8 cellular contexts compared by ENCODE assay signal in genomic region chr16:67017810-67018488, GRCh38. TPM values are rescaled to one million over a fixed set of nuclear protein-coding genes. Genes with fewer than 3 reads are reported as not detected.
DNase-seq lines count a peak whose midpoint lies in the region; ATAC-seq and TF ChIP-seq lines count a peak whose summit lies in the region.

No MANE protein-coding gene starts in this region.

- H3K27ac ChIP-seq in CD8-positive, alpha-beta T cell (ENCODE audit: low read depth, low read length), result no peak overlapping the region

- H3K9me3 ChIP-seq in CD8-positive, alpha-beta T cell (ENCODE audit: low read length), result no peaks in the 10 kb centered on the region

- no peak overlapping the region for H3K27ac Mint-ChIP-seq in CD8-positive, alpha-beta T cell
- no peak overlapping the region for H3K27ac Mint-ChIP-seq in activated CD4-positive, alpha-beta T cell treated with anti-CD3 and anti-CD28 coated beads for 36 hours
- H3K27ac Mint-ChIP-seq in memory B cell, result no peak overlapping the region

- H3K4me1 Mint-ChIP-seq in CD8-positive, alpha-beta T cell (ENCODE audit: low read depth), result no peaks in the 10 kb centered on the region
- H3K4me1 Mint-ChIP-seq in activated CD4-positive, alpha-beta T cell treated with anti-CD3 and anti-CD28 coated beads for 36 hours, result peaks cover 17% of the 10 kb centered on the region
- peaks cover 4% of the 10 kb centered on the region for H3K4me1 Mint-ChIP-seq in memory B cell

- no peaks in the 10 kb centered on the region for H3K27me3 ChIP-seq in CD8-positive, alpha-beta T cell (ENCODE audit: insufficient read depth, low read length)

- no peaks in the 10 kb centered on the region for H3K27me3 Mint-ChIP-seq in CD8-positive, alpha-beta T cell (ENCODE audit: low read depth)
- H3K27me3 Mint-ChIP-seq in activated CD4-positive, alpha-beta T cell treated with anti-CD3 and anti-CD28 coated beads for 36 hours, result peaks cover 2% of the 10 kb centered on the region
- peaks cover 3% of the 10 kb centered on the region for H3K27me3 Mint-ChIP-seq in memory B cell

- H3K36me3 Mint-ChIP-seq in CD8-positive, alpha-beta T cell, result no peaks in the 10 kb centered on the region
- no peaks in the 10 kb centered on the region for H3K36me3 Mint-ChIP-seq in activated CD4-positive, alpha-beta T cell treated with anti-CD3 and anti-CD28 coated beads for 36 hours (ENCODE audit: low read depth)
- no peaks in the 10 kb centered on the region for H3K36me3 Mint-ChIP-seq in memory B cell

- peak; percentile 67 to 85 (median 82) for DNase-seq in CD8-positive, alpha-beta T cell
- peak; percentile 96 to 98 for DNase-seq in NCI-H524 (lab: John Stamatoyannopoulos, UW)
- DNase-seq in activated CD4-positive, alpha-beta T cell treated with anti-CD3 and anti-CD28 coated beads for 36 hours, result peak; percentile 95
- peak; percentile 94 for DNase-seq in dermis blood vessel endothelial cell
- DNase-seq in memory B cell (ENCODE audit: low spot score in 2 of 2), result peak; percentile 59 to 68
- peak; percentile 53 to 66 for DNase-seq in stimulated activated CD8-positive, alpha-beta memory T cell treated with anti-CD3 and anti-CD28 coated beads, Interleukin-4, amount 100 ng/mL, for 1 hour (ENCODE audit: low read depth in 2 of 2, low spot score in 1 of 2)

- H3K4me3 ChIP-seq in CD8-positive, alpha-beta T cell (ENCODE audit: low read depth, low read length), result no peak overlapping the region

- peak; percentile 89 for ATAC-seq in CD8-positive, alpha-beta T cell
- ATAC-seq in GM19372 (IDR thresholded peaks at IDR 0.05; ENCODE audit: low read depth, unreplicated experiment) (peak; percentile 86), HG03460 (IDR thresholded peaks at IDR 0.05; ENCODE audit: unreplicated experiment) (peak; percentile 79), memory B cell (ENCODE audit: low read depth) (peak; percentile 86)
- ATAC-seq in activated CD4-positive, alpha-beta T cell treated with anti-CD3 and anti-CD28 coated beads for 36 hours, result peak; percentile 97

- no peak overlapping the region for H3K4me3 Mint-ChIP-seq in CD8-positive, alpha-beta T cell
- H3K4me3 Mint-ChIP-seq in activated CD4-positive, alpha-beta T cell treated with anti-CD3 and anti-CD28 coated beads for 36 hours, result no peak overlapping the region
- H3K4me3 Mint-ChIP-seq in memory B cell, result no peak overlapping the region

- H3K9me3 Mint-ChIP-seq in CD8-positive, alpha-beta T cell, result no peaks in the 10 kb centered on the region
- no peaks in the 10 kb centered on the region for H3K9me3 Mint-ChIP-seq in activated CD4-positive, alpha-beta T cell treated with anti-CD3 and anti-CD28 coated beads for 36 hours (ENCODE audit: low read depth)
- no peaks in the 10 kb centered on the region for H3K9me3 Mint-ChIP-seq in memory B cell

- H3K36me3 ChIP-seq in CD8-positive, alpha-beta T cell (ENCODE audit: insufficient read depth, low read length), result no peaks in the 10 kb centered on the region

- peak; percentile 63 for TF ChIP-seq CTCF in CD8-positive, alpha-beta T cell (IDR thresholded peaks at IDR 0.05)

- CTCF ChIA-PET in CD8-positive, alpha-beta T cell (lab: Charles Lee), result interaction anchor here (0.5 to 4.9 kb wide), 26 partner anchors 9 to 175 kb away, joined by 3 to 78 read pairs (median 4); no protein-coding TSS in a partner anchor
- CTCF ChIA-PET in activated CD4-positive, alpha-beta T cell treated with anti-CD3 and anti-CD28 coated beads for 36 hours (lab: Charles Lee), result interaction anchor here (0.6 to 6.0 kb wide), 59 partner anchors 9 to 410 kb away, joined by 3 to 64 read pairs (median 5); partner anchors contain the start of genes B3GNT9, CBFB, CDH16 and FBXL8

- POLR2A ChIA-PET in CD8-positive, alpha-beta T cell (lab: Charles Lee), result interaction anchor here (0.6 to 2.6 kb wide), 6 partner anchors 11 to 167 kb away, joined by 3 to 16 read pairs (median 4); partner anchors contain the start of gene CBFB
- POLR2A ChIA-PET in activated CD4-positive, alpha-beta T cell treated with anti-CD3 and anti-CD28 coated beads for 36 hours (lab: Charles Lee), result interaction anchor here (0.6 to 1.9 kb wide), 11 partner anchors 11 to 205 kb away, joined by 3 to 8 read pairs (median 4); partner anchors contain the start of genes CBFB, FBXL8 and TRADD

- peaks cover 15% of the 10 kb centered on the region for H3K4me1 ChIP-seq in CD8-positive, alpha-beta T cell (ENCODE audit: insufficient read depth, low read length)

- intact Hi-C loops in CD8-positive, alpha-beta T cell (cut with DNase I, micrococcal nuclease), result loop anchor here (1.0 to 5.0 kb wide), 4 partner anchors 39 to 167 kb away; no protein-coding TSS in a partner anchor
- intact Hi-C loops in activated CD4-positive, alpha-beta T cell treated with anti-CD3 and anti-CD28 coated beads for 36 hours (cut with DNase I, micrococcal nuclease), result loop anchor here (1.0 to 2.0 kb wide), 6 partner anchors 83 to 167 kb away; partner anchors contain the start of genes FBXL8 (in 1 of the 2), PHAF1 (in 1 of the 2) and TRADD (in 1 of the 2)

RNA-seq across cellular contexts. Expression of gene CBFB, which starts 11.0 kb away (rescaled TPM):
- 10 to 100 TPM; 52.3 to 58.6 TPM for total RNA-seq in CD8-positive, alpha-beta T cell
- 10 to 100 TPM; 84.6 to 90.2 TPM for total RNA-seq in activated CD4-positive, alpha-beta T cell treated with anti-CD3 and anti-CD28 coated beads for 36 hours
- 96.5 and 124 TPM in 2 replicates for total RNA-seq in dermis blood vessel endothelial cell

RNA-seq across cellular contexts. Expression of gene CES4A, which starts 29.6 kb away (rescaled TPM):
- total RNA-seq in CD8-positive, alpha-beta T cell, result 1 to 10 TPM; 5.6 TPM
- 10 to 100 TPM; 13.5 to 15.7 TPM for total RNA-seq in activated CD4-positive, alpha-beta T cell treated with anti-CD3 and anti-CD28 coated beads for 36 hours
- total RNA-seq in dermis blood vessel endothelial cell, result 1.4 and 1.7 TPM in 2 replicates

RNA-seq across cellular contexts. Expression of gene CES3, which starts 56.9 kb away (rescaled TPM):
- 1 to 10 TPM in 1 of 2 experiments, under 1 TPM in 1; 0.71 to 1.2 TPM for total RNA-seq in CD8-positive, alpha-beta T cell
- total RNA-seq in activated CD4-positive, alpha-beta T cell treated with anti-CD3 and anti-CD28 coated beads for 36 hours, result 1 to 10 TPM; 1.6 to 1.9 TPM
- total RNA-seq in dermis blood vessel endothelial cell, result not detected in 2 replicates
